In the genomic region with DNA sequence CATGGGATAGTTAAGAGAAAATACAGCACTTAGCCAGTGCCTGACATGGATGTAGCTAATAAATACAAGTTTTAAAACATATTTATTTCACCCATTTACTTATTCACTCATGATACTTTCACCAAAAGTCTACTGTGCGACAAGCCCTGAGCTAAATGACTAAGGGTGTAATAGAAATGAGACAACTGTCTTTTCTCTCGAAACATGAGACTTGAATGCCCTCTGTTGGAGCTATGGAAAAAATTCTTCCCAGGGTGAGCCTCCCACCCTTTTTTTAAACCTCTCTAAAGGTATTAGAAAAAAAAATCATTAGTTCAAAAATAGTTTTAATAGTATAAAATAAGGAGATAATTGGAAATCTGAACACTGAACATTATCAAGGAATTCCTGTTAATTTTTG, we compare ENCODE assay signal across 2 cellular contexts.
A peak's percentile ranks its signal among the peaks of the same experiment; 100 is the strongest.
TF ChIP-seq lines count a peak whose summit lies in the region.

No MANE protein-coding gene starts in this region.

TF ChIP-seq in SK-N-SH, 30 proteins besides CTCF, POLR2A, EP300 and RAD21:
- no peak for TF ChIP-seq MEF2A (IDR thresholded peaks at IDR 0.05; ENCODE audit: borderline replicate concordance, low read depth)
- no peak for TF ChIP-seq RXRA (IDR thresholded peaks at IDR 0.05; ENCODE audit: borderline replicate concordance, low read depth)
- TF ChIP-seq GATA2 (CRISPR knock-in tag; IDR thresholded peaks at IDR 0.05), result no peak
- TF ChIP-seq, protein P1, sequence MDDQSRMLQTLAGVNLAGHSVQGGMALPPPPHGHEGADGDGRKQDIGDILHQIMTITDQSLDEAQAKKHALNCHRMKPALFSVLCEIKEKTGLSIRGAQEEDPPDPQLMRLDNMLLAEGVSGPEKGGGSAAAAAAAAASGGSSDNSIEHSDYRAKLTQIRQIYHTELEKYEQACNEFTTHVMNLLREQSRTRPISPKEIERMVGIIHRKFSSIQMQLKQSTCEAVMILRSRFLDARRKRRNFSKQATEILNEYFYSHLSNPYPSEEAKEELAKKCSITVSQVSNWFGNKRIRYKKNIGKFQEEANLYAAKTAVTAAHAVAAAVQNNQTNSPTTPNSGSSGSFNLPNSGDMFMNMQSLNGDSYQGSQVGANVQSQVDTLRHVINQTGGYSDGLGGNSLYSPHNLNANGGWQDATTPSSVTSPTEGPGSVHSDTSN (IDR thresholded peaks at IDR 0.05), result no peak
- TF ChIP-seq SMC3 (IDR thresholded peaks at IDR 0.05; ENCODE audit: low read depth, low read length), result peak; percentile 36; the same call in 1 of the 2 replicates
- no peak for TF ChIP-seq GABPA (IDR thresholded peaks at IDR 0.05; ENCODE audit: low read depth)
- no peak for TF ChIP-seq MXI1 (IDR thresholded peaks at IDR 0.05; ENCODE audit: low read depth, low read length)
- no peak for TF ChIP-seq FOXJ3 (CRISPR knock-in tag; IDR thresholded peaks at IDR 0.05)

TF ChIP-seq in SK-N-SH treated with all-trans-retinoic acid at 6 μM for 48 hours, 23 proteins besides CTCF, POLR2A, EP300 and RAD21:
- TF ChIP-seq ZNF565 (CRISPR knock-in tag; conservative IDR thresholded peaks at IDR 0.05; ENCODE audit: low read depth) (no peak), ZFP3 (CRISPR knock-in tag; IDR thresholded peaks at IDR 0.05) (no peak), SNAI2 (CRISPR knock-in tag; IDR thresholded peaks at IDR 0.05) (no peak), RARB (CRISPR knock-in tag; IDR thresholded peaks at IDR 0.05) (no peak), ZNF8 (CRISPR knock-in tag; IDR thresholded peaks at IDR 0.05) (no peak), CSDC2 (CRISPR knock-in tag; IDR thresholded peaks at IDR 0.05) (no peak)
- TF ChIP-seq, protein P2, sequence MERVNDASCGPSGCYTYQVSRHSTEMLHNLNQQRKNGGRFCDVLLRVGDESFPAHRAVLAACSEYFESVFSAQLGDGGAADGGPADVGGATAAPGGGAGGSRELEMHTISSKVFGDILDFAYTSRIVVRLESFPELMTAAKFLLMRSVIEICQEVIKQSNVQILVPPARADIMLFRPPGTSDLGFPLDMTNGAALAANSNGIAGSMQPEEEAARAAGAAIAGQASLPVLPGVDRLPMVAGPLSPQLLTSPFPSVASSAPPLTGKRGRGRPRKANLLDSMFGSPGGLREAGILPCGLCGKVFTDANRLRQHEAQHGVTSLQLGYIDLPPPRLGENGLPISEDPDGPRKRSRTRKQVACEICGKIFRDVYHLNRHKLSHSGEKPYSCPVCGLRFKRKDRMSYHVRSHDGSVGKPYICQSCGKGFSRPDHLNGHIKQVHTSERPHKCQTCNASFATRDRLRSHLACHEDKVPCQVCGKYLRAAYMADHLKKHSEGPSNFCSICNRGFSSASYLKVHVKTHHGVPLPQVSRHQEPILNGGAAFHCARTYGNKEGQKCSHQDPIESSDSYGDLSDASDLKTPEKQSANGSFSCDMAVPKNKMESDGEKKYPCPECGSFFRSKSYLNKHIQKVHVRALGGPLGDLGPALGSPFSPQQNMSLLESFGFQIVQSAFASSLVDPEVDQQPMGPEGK (CRISPR knock-in tag; IDR thresholded peaks at IDR 0.05; ENCODE audit: borderline replicate concordance), result no peak
- TF ChIP-seq, protein P3, sequence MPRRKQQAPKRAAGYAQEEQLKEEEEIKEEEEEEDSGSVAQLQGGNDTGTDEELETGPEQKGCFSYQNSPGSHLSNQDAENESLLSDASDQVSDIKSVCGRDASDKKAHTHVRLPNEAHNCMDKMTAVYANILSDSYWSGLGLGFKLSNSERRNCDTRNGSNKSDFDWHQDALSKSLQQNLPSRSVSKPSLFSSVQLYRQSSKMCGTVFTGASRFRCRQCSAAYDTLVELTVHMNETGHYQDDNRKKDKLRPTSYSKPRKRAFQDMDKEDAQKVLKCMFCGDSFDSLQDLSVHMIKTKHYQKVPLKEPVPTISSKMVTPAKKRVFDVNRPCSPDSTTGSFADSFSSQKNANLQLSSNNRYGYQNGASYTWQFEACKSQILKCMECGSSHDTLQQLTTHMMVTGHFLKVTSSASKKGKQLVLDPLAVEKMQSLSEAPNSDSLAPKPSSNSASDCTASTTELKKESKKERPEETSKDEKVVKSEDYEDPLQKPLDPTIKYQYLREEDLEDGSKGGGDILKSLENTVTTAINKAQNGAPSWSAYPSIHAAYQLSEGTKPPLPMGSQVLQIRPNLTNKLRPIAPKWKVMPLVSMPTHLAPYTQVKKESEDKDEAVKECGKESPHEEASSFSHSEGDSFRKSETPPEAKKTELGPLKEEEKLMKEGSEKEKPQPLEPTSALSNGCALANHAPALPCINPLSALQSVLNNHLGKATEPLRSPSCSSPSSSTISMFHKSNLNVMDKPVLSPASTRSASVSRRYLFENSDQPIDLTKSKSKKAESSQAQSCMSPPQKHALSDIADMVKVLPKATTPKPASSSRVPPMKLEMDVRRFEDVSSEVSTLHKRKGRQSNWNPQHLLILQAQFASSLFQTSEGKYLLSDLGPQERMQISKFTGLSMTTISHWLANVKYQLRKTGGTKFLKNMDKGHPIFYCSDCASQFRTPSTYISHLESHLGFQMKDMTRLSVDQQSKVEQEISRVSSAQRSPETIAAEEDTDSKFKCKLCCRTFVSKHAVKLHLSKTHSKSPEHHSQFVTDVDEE (CRISPR knock-in tag; IDR thresholded peaks at IDR 0.05), result no peak
- TF ChIP-seq, protein P4, sequence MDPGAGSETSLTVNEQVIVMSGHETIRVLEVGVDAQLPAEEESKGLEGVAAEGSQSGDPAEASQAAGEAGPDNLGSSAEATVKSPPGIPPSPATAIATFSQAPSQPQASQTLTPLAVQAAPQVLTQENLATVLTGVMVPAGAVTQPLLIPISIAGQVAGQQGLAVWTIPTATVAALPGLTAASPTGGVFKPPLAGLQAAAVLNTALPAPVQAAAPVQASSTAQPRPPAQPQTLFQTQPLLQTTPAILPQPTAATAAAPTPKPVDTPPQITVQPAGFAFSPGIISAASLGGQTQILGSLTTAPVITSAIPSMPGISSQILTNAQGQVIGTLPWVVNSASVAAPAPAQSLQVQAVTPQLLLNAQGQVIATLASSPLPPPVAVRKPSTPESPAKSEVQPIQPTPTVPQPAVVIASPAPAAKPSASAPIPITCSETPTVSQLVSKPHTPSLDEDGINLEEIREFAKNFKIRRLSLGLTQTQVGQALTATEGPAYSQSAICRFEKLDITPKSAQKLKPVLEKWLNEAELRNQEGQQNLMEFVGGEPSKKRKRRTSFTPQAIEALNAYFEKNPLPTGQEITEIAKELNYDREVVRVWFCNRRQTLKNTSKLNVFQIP (CRISPR knock-in tag; IDR thresholded peaks at IDR 0.05; ENCODE audit: borderline replicate concordance, low read depth), result no peak
